In the genomic region with DNA sequence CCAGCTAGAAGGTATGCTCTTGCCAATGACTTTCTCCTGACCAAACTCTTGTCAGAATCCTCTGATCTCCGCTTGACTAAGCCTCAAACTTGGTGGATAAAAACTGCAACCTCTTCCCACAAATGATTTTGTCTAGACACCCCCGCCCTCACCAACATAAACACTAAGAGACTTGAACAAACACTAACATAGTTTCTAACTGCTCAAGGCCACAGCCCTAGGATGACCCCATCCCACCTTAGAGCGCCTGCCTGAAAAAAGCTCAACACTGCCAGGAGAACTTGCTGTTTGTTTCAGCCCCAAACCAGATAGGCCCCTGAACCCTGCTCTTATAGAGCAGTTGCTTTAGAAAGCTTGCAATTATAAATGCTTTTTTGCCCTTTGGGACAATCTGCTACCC, we compare ENCODE assay signal across 33 cellular contexts.
"Had no signal": no experiment of that assay in that cellular context is flagged by ENCODE, and none has a peak within 500 bp of the region (broad histone marks: within the 10 kb centered on the region; RNA-seq: fewer than 3 reads in every experiment).

No MANE protein-coding gene starts in this region.

- H3K4me1 ChIP-seq: body of pancreas, colonic mucosa, esophagus squamous epithelium, sigmoid colon, upper lobe of left lung, vagina had no signal

- H3K27me3 Mint-ChIP-seq: activated CD4-positive, alpha-beta T cell treated with anti-CD3 and anti-CD28 coated beads for 36 hours; activated CD8-positive, alpha-beta memory T cell treated with anti-CD3 and anti-CD28 coated beads, Interleukin-2, amount 10 ng/mL, durations not matched to agents 7 days and 5 days; activated naive CD4-positive, alpha-beta T cell treated with anti-CD3 and anti-CD28 coated beads, Interleukin-2, amount 50 U/mL, for 24 hours; activated naive CD8-positive, alpha-beta T cell treated with anti-CD3 and anti-CD28 coated beads, Interleukin-2, amount 50 U/mL, for 24 hours; naive B cell; progenitor cell of endocrine pancreas; stimulated activated naive CD8-positive, alpha-beta T cell treated with anti-CD3 and anti-CD28 coated beads, Interleukin-15, Interleukin-2, amounts not matched to agents 100 ng/mL and 50 ng/mL, for 24 hours had no signal

- H3K36me3 Mint-ChIP-seq: activated CD8-positive, alpha-beta memory T cell treated with anti-CD3 and anti-CD28 coated beads, Interleukin-2, amount 10 ng/mL, durations not matched to agents 7 days and 5 days; activated naive CD4-positive, alpha-beta T cell treated with anti-CD3 and anti-CD28 coated beads, Interleukin-2, amount 50 U/mL, for 24 hours; mesothelial cell of epicardium; naive B cell; stimulated activated effector memory CD8-positive, alpha-beta T cell treated with anti-CD3 and anti-CD28 coated beads, Interleukin-12 subunit alpha, Interleukin-12 subunit beta, amount 100 ng/mL, for 72 hours had no signal

- H3K36me3 ChIP-seq: cardiac muscle cell, colonic mucosa, esophagus squamous epithelium, ovary, sigmoid colon, upper lobe of left lung, vagina had no signal

- FAIRE-seq: endometrium, frontal cortex, islet of Langerhans, small intestine had no signal

- H3K4me3 Mint-ChIP-seq: activated CD4-positive, alpha-beta T cell treated with anti-CD3 and anti-CD28 coated beads for 36 hours; activated CD8-positive, alpha-beta memory T cell treated with anti-CD3 and anti-CD28 coated beads, Interleukin-2, amount 10 ng/mL, durations not matched to agents 7 days and 5 days; activated CD8-positive, alpha-beta T cell treated with anti-CD3 and anti-CD28 coated beads, Interleukin-2, amount 10 ng/mL, durations not matched to agents 7 days and 5 days; activated naive CD4-positive, alpha-beta T cell treated with anti-CD3 and anti-CD28 coated beads, Interleukin-2, amount 50 U/mL, for 24 hours; activated naive CD8-positive, alpha-beta T cell treated with anti-CD3 and anti-CD28 coated beads, Interleukin-2, amount 50 U/mL, for 24 hours; mesothelial cell of epicardium; naive B cell; stimulated activated effector memory CD8-positive, alpha-beta T cell treated with anti-CD3 and anti-CD28 coated beads, Interleukin-12 subunit alpha, Interleukin-12 subunit beta, amount 100 ng/mL, for 72 hours; stimulated activated naive CD8-positive, alpha-beta T cell treated with anti-CD3 and anti-CD28 coated beads, Interleukin-15, Interleukin-2, amounts not matched to agents 100 ng/mL and 50 ng/mL, for 24 hours; T-helper 2 cell treated with Interferon-gamma antibody and Interleukin-4, amounts not matched to agents 5 μg/mL and 100 μg/mL, for 36 hours had no signal

- H3K27ac Mint-ChIP-seq: activated CD4-positive, alpha-beta T cell treated with anti-CD3 and anti-CD28 coated beads for 36 hours; activated CD8-positive, alpha-beta memory T cell treated with anti-CD3 and anti-CD28 coated beads, Interleukin-2, amount 10 ng/mL, durations not matched to agents 7 days and 5 days; activated CD8-positive, alpha-beta T cell treated with anti-CD3 and anti-CD28 coated beads, Interleukin-2, amount 10 ng/mL, durations not matched to agents 7 days and 5 days; activated naive CD4-positive, alpha-beta T cell treated with anti-CD3 and anti-CD28 coated beads, Interleukin-2, amount 50 U/mL, for 24 hours; activated naive CD8-positive, alpha-beta T cell treated with anti-CD3 and anti-CD28 coated beads, Interleukin-2, amount 50 U/mL, for 24 hours; activated T-helper 2 cell treated with anti-CD3 and anti-CD28 coated beads, Interferon-gamma antibody, Interleukin-2, Interleukin-4, amounts not matched to agents 10 μg/mL and 5 μg/mL and 100 μg/mL, durations not matched to agents 14 hours and 24 hours and 36 hours; mesothelial cell of epicardium; progenitor cell of endocrine pancreas; stimulated activated effector memory CD8-positive, alpha-beta T cell treated with anti-CD3 and anti-CD28 coated beads, Interleukin-12 subunit alpha, Interleukin-12 subunit beta, amount 100 ng/mL, for 72 hours; stimulated activated naive CD8-positive, alpha-beta T cell treated with anti-CD3 and anti-CD28 coated beads, Interleukin-15, Interleukin-2, amounts not matched to agents 100 ng/mL and 50 ng/mL, for 24 hours; T-helper 2 cell treated with Interferon-gamma antibody and Interleukin-4, amounts not matched to agents 5 μg/mL and 100 μg/mL, for 36 hours had no signal

- H3K9me3 ChIP-seq: body of pancreas, colonic mucosa, esophagus squamous epithelium, ovary, sigmoid colon, upper lobe of left lung, vagina had no signal

- H3K9me3 Mint-ChIP-seq: activated naive CD4-positive, alpha-beta T cell treated with anti-CD3 and anti-CD28 coated beads, Interleukin-2, amount 50 U/mL, for 24 hours; activated naive CD8-positive, alpha-beta T cell treated with anti-CD3 and anti-CD28 coated beads, Interleukin-2, amount 50 U/mL, for 24 hours; activated T-helper 2 cell treated with anti-CD3 and anti-CD28 coated beads, Interferon-gamma antibody, Interleukin-2, Interleukin-4, amounts not matched to agents 10 μg/mL and 5 μg/mL and 100 μg/mL, durations not matched to agents 14 hours and 24 hours and 36 hours; mesothelial cell of epicardium; naive B cell; stimulated activated effector memory CD8-positive, alpha-beta T cell treated with anti-CD3 and anti-CD28 coated beads, Interleukin-12 subunit alpha, Interleukin-12 subunit beta, amount 100 ng/mL, for 72 hours; stimulated activated naive CD8-positive, alpha-beta T cell treated with anti-CD3 and anti-CD28 coated beads, Interleukin-15, Interleukin-2, amounts not matched to agents 100 ng/mL and 50 ng/mL, for 24 hours; T-helper 2 cell treated with Interferon-gamma antibody and Interleukin-4, amounts not matched to agents 5 μg/mL and 100 μg/mL, for 36 hours had no signal

- DNase-seq: activated CD4-positive, alpha-beta T cell treated with anti-CD3 and anti-CD28 coated beads for 36 hours; activated CD4-positive, CD25-positive, alpha-beta regulatory T cell; activated CD8-positive, alpha-beta memory T cell treated with anti-CD3 and anti-CD28 coated beads, Interleukin-2, amount 10 ng/mL, durations not matched to agents 7 days and 5 days; activated CD8-positive, alpha-beta T cell treated with anti-CD3 and anti-CD28 coated beads, Interleukin-2, amount 10 ng/mL, durations not matched to agents 7 days and 5 days; activated naive CD8-positive, alpha-beta T cell treated with anti-CD3 and anti-CD28 coated beads, Interleukin-2, amount 50 U/mL, for 24 hours; activated T-cell treated with anti-CD3 and anti-CD28 coated beads, Interleukin-2, amount 50 U/mL, for 48 hours; amygdala; body of pancreas; cerebellar nuclear complex; colonic mucosa; effector CD8-positive, alpha-beta T cell; esophagus squamous epithelium; mammary epithelial cell; naive B cell; ovary; retina; sigmoid colon; small intestine; stimulated activated CD4-positive, alpha-beta T cell treated with anti-CD3 and anti-CD28 coated beads, Interleukin-4, amount 100 ng/mL, for 24 hours; upper lobe of left lung had no signal

- H3K27me3 ChIP-seq: body of pancreas, cardiac muscle cell, colonic mucosa, esophagus squamous epithelium, ovary, sigmoid colon, upper lobe of left lung, vagina had no signal

- H3K27ac ChIP-seq: body of pancreas, cardiac muscle cell, colonic mucosa, epithelial cell of prostate, esophagus squamous epithelium, ovary, sigmoid colon, upper lobe of left lung, vagina had no signal

- H3K4me1 Mint-ChIP-seq: activated CD4-positive, alpha-beta T cell treated with anti-CD3 and anti-CD28 coated beads for 36 hours; activated CD8-positive, alpha-beta memory T cell treated with anti-CD3 and anti-CD28 coated beads, Interleukin-2, amount 10 ng/mL, durations not matched to agents 7 days and 5 days; activated naive CD4-positive, alpha-beta T cell treated with anti-CD3 and anti-CD28 coated beads, Interleukin-2, amount 50 U/mL, for 24 hours; activated naive CD8-positive, alpha-beta T cell treated with anti-CD3 and anti-CD28 coated beads, Interleukin-2, amount 50 U/mL, for 24 hours; mesothelial cell of epicardium; stimulated activated effector memory CD8-positive, alpha-beta T cell treated with anti-CD3 and anti-CD28 coated beads, Interleukin-12 subunit alpha, Interleukin-12 subunit beta, amount 100 ng/mL, for 72 hours had no signal

- ATAC-seq: activated CD4-positive, alpha-beta T cell treated with anti-CD3 and anti-CD28 coated beads for 36 hours; activated CD8-positive, alpha-beta memory T cell treated with anti-CD3 and anti-CD28 coated beads, Interleukin-2, amount 10 ng/mL, durations not matched to agents 7 days and 5 days; activated CD8-positive, alpha-beta T cell treated with anti-CD3 and anti-CD28 coated beads, Interleukin-2, amount 10 ng/mL, durations not matched to agents 7 days and 5 days; activated naive CD8-positive, alpha-beta T cell treated with anti-CD3 and anti-CD28 coated beads, Interleukin-2, amount 50 U/mL, for 24 hours; body of pancreas; stimulated activated effector memory CD8-positive, alpha-beta T cell treated with anti-CD3 and anti-CD28 coated beads, Interleukin-12 subunit alpha, Interleukin-12 subunit beta, amount 100 ng/mL, for 72 hours had no signal

- H3K4me3 ChIP-seq: body of pancreas, cardiac muscle cell, colonic mucosa, esophagus squamous epithelium, ovary, sigmoid colon, upper lobe of left lung, vagina had no signal
